Comparison of ENCODE assay signal across 19 cellular contexts in the genomic region with DNA sequence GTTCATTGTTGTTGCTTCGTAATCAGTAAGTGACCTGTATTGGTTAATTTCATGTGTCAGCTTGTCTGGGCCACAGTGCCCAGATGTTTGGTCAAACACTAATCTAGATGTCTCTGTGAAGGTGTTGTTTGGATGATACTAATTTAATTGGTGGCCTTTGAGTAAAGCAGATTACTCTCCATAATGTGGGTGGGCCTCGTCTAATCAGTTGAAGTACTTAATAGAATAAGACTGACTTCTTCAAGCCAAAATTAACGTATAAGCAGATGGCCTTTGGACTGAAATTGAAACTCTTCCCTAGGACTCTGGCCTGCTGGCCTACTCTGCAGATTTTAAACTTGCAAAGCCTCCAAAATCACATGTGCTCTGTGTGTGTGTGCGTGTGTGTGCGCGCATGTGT.
A peak's percentile ranks its signal among the peaks of the same experiment; 100 is the strongest.
DNase-seq lines count a peak whose midpoint lies in the region; ATAC-seq and TF ChIP-seq lines count a peak whose summit lies in the region.
"Had no signal": no experiment of that assay in that cellular context is flagged by ENCODE, and none has a peak within 500 bp of the region (broad histone marks: within the 10 kb centered on the region; RNA-seq: fewer than 3 reads in every experiment).

No MANE protein-coding gene starts in this region.

- TF ChIP-seq POLR2A in esophagus muscularis mucosa (IDR thresholded peaks at IDR 0.05; ENCODE audit: low read depth) = no peak

- no peaks in the 10 kb centered on the region for H3K27me3 ChIP-seq in esophagus muscularis mucosa
- H3K27me3 ChIP-seq: BE2C, BLaER1 had no signal

- H3K36me3 Mint-ChIP-seq in WTC11 = peaks cover 2% of the 10 kb centered on the region; the same call in 1 of the 2 replicates
- H3K36me3 Mint-ChIP-seq: CD14-positive monocyte; CD4-positive, alpha-beta memory T cell; CD4-positive, CD25-positive, alpha-beta regulatory T cell; CD8-positive, alpha-beta memory T cell had no signal

- intact Hi-C loops in esophagus muscularis mucosa (cut with DNase I) = no loop called here
- intact Hi-C loops in cardiac septum (cut with DNase I) = no loop called here

- H3K36me3 ChIP-seq in HEK293 (ENCODE audit: control insufficient read depth in 2 of 2, insufficient read depth in 1 of 2, low read length in 2 of 2) (no peaks in the 10 kb centered on the region), esophagus muscularis mucosa (no peaks in the 10 kb centered on the region)
- H3K36me3 ChIP-seq: BE2C, BLaER1 had no signal

- no peak for DNase-seq in WTC11 (ENCODE audit: low spot score)
- peak; percentile 42 for DNase-seq in esophagus muscularis mucosa (ENCODE audit: extremely low spot score)
- DNase-seq in NCI-H446 treated with DMSO at 0.1 percent for 48 hours (lab: John Stamatoyannopoulos, UW) = no peak
- DNase-seq in NCI-H1694 (lab: John Stamatoyannopoulos, UW) = no peak
- DNase-seq in cardiac septum (ENCODE audit: low spot score) = no peak
- DNase-seq: 8988T; ACHN; BE2C; C1 segment of cervical spinal cord; Calu3; CD4-positive, alpha-beta memory T cell; CD4-positive, CD25-positive, alpha-beta regulatory T cell; CD8-positive, alpha-beta memory T cell; COR-L47; DMS79 treated with DMSO at 0.1 percent for 48 hours; GF-D8 had no signal

- H3K9me3 ChIP-seq in HEK293 (ENCODE audit: control insufficient read depth, insufficient read depth, low read depth, low read length) (no peaks in the 10 kb centered on the region), esophagus muscularis mucosa (no peaks in the 10 kb centered on the region)
- H3K9me3 ChIP-seq: BE2C had no signal

- H3K27ac ChIP-seq in HEK293 (ENCODE audit: extremely low read depth, low read depth, low read length) (no peak overlapping the region), esophagus muscularis mucosa (replicated peaks in 1 of 4) (no peak overlapping the region)
- H3K27ac ChIP-seq: BLaER1 had no signal

- 77% methylated on average over 6 of the region's 6 CpGs for WGBS in esophagus muscularis mucosa

- no peaks in the 10 kb centered on the region for H3K27me3 Mint-ChIP-seq in WTC11 (ENCODE audit: low read depth)
- H3K27me3 Mint-ChIP-seq: CD4-positive, alpha-beta memory T cell; CD4-positive, CD25-positive, alpha-beta regulatory T cell; CD8-positive, alpha-beta memory T cell had no signal

- H3K4me1 Mint-ChIP-seq in WTC11 = no peaks in the 10 kb centered on the region
- H3K4me1 Mint-ChIP-seq: CD14-positive monocyte; CD4-positive, alpha-beta memory T cell; CD4-positive, CD25-positive, alpha-beta regulatory T cell; CD8-positive, alpha-beta memory T cell had no signal

- CTCF ChIA-PET in HEK293 (lab: Yijun Ruan, JAX) (no interaction called here), WTC11 (lab: Charles Lee) (no interaction called here)

- TF ChIP-seq CTCF in HEK293 (tag by site-specific recombination; IDR thresholded peaks at IDR 0.05) = no peak
- TF ChIP-seq CTCF in WTC11 (IDR thresholded peaks at IDR 0.05) = no peak
- TF ChIP-seq CTCF in esophagus muscularis mucosa (IDR thresholded peaks at IDR 0.05) = no peak

- ATAC-seq in WTC11 = no peak

- H3K4me3 Mint-ChIP-seq in WTC11 = no peak overlapping the region
- H3K4me3 Mint-ChIP-seq: CD14-positive monocyte; CD4-positive, alpha-beta memory T cell; CD4-positive, CD25-positive, alpha-beta regulatory T cell; CD8-positive, alpha-beta memory T cell had no signal

- peaks cover 10% of the 10 kb centered on the region for H3K9me3 Mint-ChIP-seq in WTC11

- H3K4me3 ChIP-seq in HEK293 (ENCODE audit: low read depth, low read length) (no peak overlapping the region), esophagus muscularis mucosa (no peak overlapping the region)
- H3K4me3 ChIP-seq: BLaER1 had no signal

- H3K27ac Mint-ChIP-seq in WTC11 = no peak overlapping the region
- H3K27ac Mint-ChIP-seq: CD14-positive monocyte; CD4-positive, alpha-beta memory T cell; CD4-positive, CD25-positive, alpha-beta regulatory T cell; CD8-positive, alpha-beta memory T cell had no signal

- H3K4me1 ChIP-seq in HEK293 (ENCODE audit: control insufficient read depth, insufficient read depth, low read length) = no peaks in the 10 kb centered on the region
- no peaks in the 10 kb centered on the region for H3K4me1 ChIP-seq in esophagus muscularis mucosa
- H3K4me1 ChIP-seq: BE2C had no signal

- TF ChIP-seq EP300 in esophagus muscularis mucosa (IDR thresholded peaks at IDR 0.05) = no peak

- POLR2A ChIA-PET in HEK293 (lab: Yijun Ruan, JAX) (no interaction called here), WTC11 (lab: Charles Lee) (no interaction called here)

TF ChIP-seq in HEK293, 187 proteins besides CTCF, POLR2A, EP300 and RAD21:
- TF ChIP-seq ZNF10 (tag by site-specific recombination; IDR thresholded peaks at IDR 0.05) (peak; percentile 99), ZNF311 (tag by site-specific recombination; IDR thresholded peaks at IDR 0.05; ENCODE audit: borderline replicate concordance) (no peak)

TF ChIP-seq in WTC11, 78 proteins besides CTCF, POLR2A, EP300 and RAD21:
- TF ChIP-seq, protein P1, sequence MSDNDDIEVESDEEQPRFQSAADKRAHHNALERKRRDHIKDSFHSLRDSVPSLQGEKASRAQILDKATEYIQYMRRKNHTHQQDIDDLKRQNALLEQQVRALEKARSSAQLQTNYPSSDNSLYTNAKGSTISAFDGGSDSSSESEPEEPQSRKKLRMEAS (CRISPR knock-in tag; IDR thresholded peaks at IDR 0.05) = no peak
- 0 out of 2 replicates have a peak, but pooled peaks have one; percentile 19 for TF ChIP-seq GTF2I (CRISPR knock-in tag; conservative IDR thresholded peaks at IDR 0.05)
TF ChIP-seq in WTC11: peak in this region for 1.
